In the genomic region with DNA sequence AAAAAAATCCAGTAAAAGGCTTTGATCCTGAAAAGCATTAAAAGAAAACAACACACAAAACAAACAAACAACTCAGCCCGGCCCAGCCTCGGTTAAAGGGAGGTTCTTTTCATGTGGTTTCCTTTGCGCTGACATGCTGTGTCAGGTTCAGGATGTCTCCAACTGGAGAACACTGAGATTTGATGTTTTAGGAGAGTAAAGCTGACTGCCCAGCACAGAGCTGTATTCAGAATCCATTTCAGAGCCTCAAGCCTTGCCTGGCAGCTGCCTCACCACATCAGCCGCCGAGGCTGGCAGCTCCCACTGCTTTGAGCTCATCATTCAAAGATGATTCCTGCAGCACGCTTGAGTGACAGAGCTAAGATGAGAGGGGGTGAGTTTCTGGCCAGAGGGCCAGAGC, we compare ENCODE assay signal across 17 cellular contexts.
DNase-seq lines count a peak whose midpoint lies in the region; ATAC-seq, FAIRE-seq and TF ChIP-seq lines count a peak whose summit lies in the region.
"Had no signal": no experiment of that assay in that cellular context is flagged by ENCODE, and none has a peak within 500 bp of the region (broad histone marks: within the 10 kb centered on the region; RNA-seq: fewer than 3 reads in every experiment).

No MANE protein-coding gene starts in this region.

- H4K5ac ChIP-seq in H1 (ENCODE audit: insufficient read length, low read depth, low read length) = no peak overlapping the region

- peak overlapping the region; percentile 21; the same call in 1 of the 2 replicates for H2BK20ac ChIP-seq in H1 (ENCODE audit: low read length)

- peak overlapping the region; percentile 97 for H3K27ac Mint-ChIP-seq in nephron progenitor cell
- H3K27ac Mint-ChIP-seq in stimulated activated effector memory CD8-positive, alpha-beta T cell treated with anti-CD3 and anti-CD28 coated beads, Interleukin-12 subunit alpha, Interleukin-12 subunit beta, amount 100 ng/mL, for 72 hours = no peak overlapping the region
- H3K27ac Mint-ChIP-seq: activated naive CD4-positive, alpha-beta T cell treated with anti-CD3 and anti-CD28 coated beads, Interleukin-2, amount 10 ng/mL, durations not matched to agents 7 days and 5 days; stimulated activated memory B cell treated with anti-CD40 and anti-IgM and Interleukin-4, amounts not matched to agents 10 μg/mL and 1 μg/mL and 100 μg/mL, for 72 hours had no signal

- no peak overlapping the region for H2BK12ac ChIP-seq in H1 (ENCODE audit: low read depth, low read length)

- no peaks in the 10 kb centered on the region for H4K20me1 ChIP-seq in H1 (replicated peaks in 1 of 2; ENCODE audit: control insufficient read depth in 1 of 2, insufficient read depth in 2 of 2, low read length in 2 of 2)

- no peak for TF ChIP-seq RAD21 in H1 (IDR thresholded peaks at IDR 0.05 in 1 of 2, conservative IDR thresholded peaks at IDR 0.05 in 1 of 2; ENCODE audit: low read depth in 2 of 2, low read length in 2 of 2)

- H4K8ac ChIP-seq in H1 (ENCODE audit: extremely low read depth, insufficient read depth, low read length) = peak overlapping the region; percentile 15; the same call in 1 of the 2 replicates

- H3K27me3 Mint-ChIP-seq in nephron progenitor cell (ENCODE audit: low read depth, poor library complexity) = peaks cover 5% of the 10 kb centered on the region
- H3K27me3 Mint-ChIP-seq: activated naive CD4-positive, alpha-beta T cell treated with anti-CD3 and anti-CD28 coated beads, Interleukin-2, amount 10 ng/mL, durations not matched to agents 7 days and 5 days; stimulated activated memory B cell treated with anti-CD40 and anti-IgM and Interleukin-4, amounts not matched to agents 10 μg/mL and 1 μg/mL and 100 μg/mL, for 72 hours had no signal

- no peaks in the 10 kb centered on the region for H3K9me3 ChIP-seq in H1 (ENCODE audit: insufficient read depth in 2 of 2, low read depth in 1 of 2, low read length in 1 of 2)
- H3K9me3 ChIP-seq: mucosa of descending colon had no signal

- no peak for TF ChIP-seq EP300 in H1 (IDR thresholded peaks at IDR 0.05; ENCODE audit: borderline replicate concordance in 1 of 2, low read depth in 2 of 2, low read length in 2 of 2)

- CTCF ChIA-PET in H1 (lab: Charles Lee; ENCODE audit: partially characterized antibody) = interaction anchor here (0.6 to 1.5 kb wide), 4 partner anchors 9 to 399 kb away, joined by 3 to 5 read pairs (median 4); no protein-coding TSS in a partner anchor

- FAIRE-seq in H1 (lab: Jason Lieb, UNC) = no peak

- H3K56ac ChIP-seq in H1 (replicated peaks; ENCODE audit: insufficient read length, low read depth, low read length) = no peak overlapping the region

- no peak for TF ChIP-seq POLR2A in H1 (IDR thresholded peaks at IDR 0.05; ENCODE audit: control extremely low read depth in 1 of 2, low read depth in 2 of 2, low read length in 2 of 2)

- ATAC-seq in stimulated activated effector memory CD8-positive, alpha-beta T cell treated with anti-CD3 and anti-CD28 coated beads, Interleukin-12 subunit alpha, Interleukin-12 subunit beta, amount 100 ng/mL, for 72 hours = peak; percentile 17
- ATAC-seq in HG03095 (IDR thresholded peaks at IDR 0.05; ENCODE audit: unreplicated experiment) = no peak
- ATAC-seq: activated T-cell treated with anti-CD3 and anti-CD28 coated beads, Interleukin-2, amount 50 U/mL, for 4 hours; left lobe of liver; mucosa of descending colon; stimulated activated memory B cell treated with anti-CD40 and anti-IgM and Interleukin-4, amounts not matched to agents 10 μg/mL and 1 μg/mL and 100 μg/mL, for 72 hours had no signal

- peak; percentile 40 for DNase-seq in LoVo (ENCODE audit: low spot score)
- no peak for DNase-seq in H1 (ENCODE audit: low read depth in 1 of 2, low spot score in 2 of 2)
- DNase-seq in nephron progenitor cell = peak; percentile 10
- DNase-seq in stimulated activated effector memory CD8-positive, alpha-beta T cell treated with anti-CD3 and anti-CD28 coated beads, Interleukin-12 subunit alpha, Interleukin-12 subunit beta, amount 100 ng/mL, for 72 hours (ENCODE audit: low spot score in 2 of 2) = no peak
- DNase-seq in 8988T = no peak
- DNase-seq in kidney tubule cell (ENCODE audit: low spot score) = no peak
- DNase-seq: activated CD4-positive, CD25-positive, alpha-beta regulatory T cell treated with anti-CD3 and anti-CD28 coated beads, Interleukin-2, amount 50 U/mL, for 72 hours; activated naive CD4-positive, alpha-beta T cell treated with anti-CD3 and anti-CD28 coated beads, Interleukin-2, amount 10 ng/mL, durations not matched to agents 7 days and 5 days; activated T-cell treated with anti-CD3 and anti-CD28 coated beads, Interleukin-2, amount 50 U/mL, for 4 hours; aorta; HCEC 1CT; mucosa of descending colon; NCI-H1105 treated with DMSO at 0.1 percent for 48 hours; NCI-H526 treated with DMSO at 0.1 percent for 48 hours had no signal

- no peaks in the 10 kb centered on the region for H3K27me3 ChIP-seq in H1 (replicated peaks in 1 of 4; ENCODE audit: control insufficient read depth in 3 of 4, extremely low read depth in 1 of 4, insufficient read depth in 3 of 4, low read length in 3 of 4)

- H3K14ac ChIP-seq in H1 (ENCODE audit: insufficient read length) = no peak overlapping the region

- H3K4me1 Mint-ChIP-seq in nephron progenitor cell = peaks cover 62% of the 10 kb centered on the region
- H3K4me1 Mint-ChIP-seq in stimulated activated effector memory CD8-positive, alpha-beta T cell treated with anti-CD3 and anti-CD28 coated beads, Interleukin-12 subunit alpha, Interleukin-12 subunit beta, amount 100 ng/mL, for 72 hours = no peaks in the 10 kb centered on the region
- H3K4me1 Mint-ChIP-seq: activated naive CD4-positive, alpha-beta T cell treated with anti-CD3 and anti-CD28 coated beads, Interleukin-2, amount 10 ng/mL, durations not matched to agents 7 days and 5 days; stimulated activated memory B cell treated with anti-CD40 and anti-IgM and Interleukin-4, amounts not matched to agents 10 μg/mL and 1 μg/mL and 100 μg/mL, for 72 hours had no signal

- no peak overlapping the region for H3K4me3 ChIP-seq in H1 (ENCODE audit: extremely low read depth in 1 of 4, insufficient read depth in 2 of 4, low read depth in 3 of 4, low read length in 4 of 4)
- H3K4me3 ChIP-seq: mucosa of descending colon had no signal

- H3K4me1 ChIP-seq in H1 (replicated peaks in 1 of 4; ENCODE audit: control insufficient read depth in 3 of 4, insufficient read depth in 4 of 4, low read length in 3 of 4) = peaks cover 0 to 7% (median under 1%) of the 10 kb centered on the region in 4 experiments; a peak in 2 of 7 replicates

- 98% methylated on average over 6 of the region's 6 CpGs; no CpG with 5 or more reads in 1 of the 2 experiments for WGBS in H1 (ENCODE audit: extremely low coverage in 1 of 2, insufficient coverage in 1 of 2, insufficient read length in 1 of 2, insufficient replicate concordance in 2 of 2, low coverage in 1 of 2, low lambda C conversion rate in 2 of 2, missing lambda C conversion rate in 1 of 2), 2 experiments

- no peak overlapping the region for H2BK120ac ChIP-seq in H1 (replicated peaks; ENCODE audit: low read depth, low read length)

- POLR2A ChIA-PET in H1 (lab: Charles Lee; ENCODE audit: partially characterized antibody) = no interaction called here

- H2BK5ac ChIP-seq in H1 (ENCODE audit: low read depth, low read length) = no peak overlapping the region

- H4K91ac ChIP-seq in H1 (replicated peaks; ENCODE audit: insufficient read length, low read length) = no peak overlapping the region

- no peak overlapping the region for H3K4me2 ChIP-seq in H1 (ENCODE audit: insufficient read depth in 1 of 2, low read depth in 2 of 2, low read length in 2 of 2)

- no peaks in the 10 kb centered on the region for H3K36me3 Mint-ChIP-seq in nephron progenitor cell (ENCODE audit: low read depth)
- no peaks in the 10 kb centered on the region for H3K36me3 Mint-ChIP-seq in stimulated activated effector memory CD8-positive, alpha-beta T cell treated with anti-CD3 and anti-CD28 coated beads, Interleukin-12 subunit alpha, Interleukin-12 subunit beta, amount 100 ng/mL, for 72 hours
- H3K36me3 Mint-ChIP-seq: activated naive CD4-positive, alpha-beta T cell treated with anti-CD3 and anti-CD28 coated beads, Interleukin-2, amount 10 ng/mL, durations not matched to agents 7 days and 5 days; stimulated activated memory B cell treated with anti-CD40 and anti-IgM and Interleukin-4, amounts not matched to agents 10 μg/mL and 1 μg/mL and 100 μg/mL, for 72 hours had no signal

- no peak overlapping the region for H3K23ac ChIP-seq in H1 (ENCODE audit: insufficient read length)

- H3K9ac ChIP-seq in H1 (replicated peaks in 1 of 4; ENCODE audit: extremely low read depth in 1 of 4, low read depth in 3 of 4, low read length in 3 of 4) = no peak overlapping the region

- H2AFZ ChIP-seq in H1 (ENCODE audit: low read length) = no peak overlapping the region

- H3K27ac ChIP-seq in H1 (ENCODE audit: low read depth, low read length) = no peak overlapping the region

- no peaks in the 10 kb centered on the region for H3K79me2 ChIP-seq in H1 (ENCODE audit: control insufficient read depth in 1 of 2, insufficient read depth in 2 of 2, low read length in 2 of 2)

- H3K79me1 ChIP-seq in H1 (ENCODE audit: low read depth, low read length) = no peaks in the 10 kb centered on the region

- H3K4me3 Mint-ChIP-seq in nephron progenitor cell = peak overlapping the region; percentile 43
- no peak overlapping the region for H3K4me3 Mint-ChIP-seq in stimulated activated effector memory CD8-positive, alpha-beta T cell treated with anti-CD3 and anti-CD28 coated beads, Interleukin-12 subunit alpha, Interleukin-12 subunit beta, amount 100 ng/mL, for 72 hours
- H3K4me3 Mint-ChIP-seq: activated naive CD4-positive, alpha-beta T cell treated with anti-CD3 and anti-CD28 coated beads, Interleukin-2, amount 10 ng/mL, durations not matched to agents 7 days and 5 days; activated T-cell treated with anti-CD3 and anti-CD28 coated beads, Interleukin-2, amount 50 U/mL, for 4 hours; stimulated activated memory B cell treated with anti-CD40 and anti-IgM and Interleukin-4, amounts not matched to agents 10 μg/mL and 1 μg/mL and 100 μg/mL, for 72 hours had no signal

- no peak overlapping the region; the same call in 1 of the 2 replicates for H2AK5ac ChIP-seq in H1 (ENCODE audit: low read depth, low read length)

- no peaks in the 10 kb centered on the region for H3K36me3 ChIP-seq in H1 (ENCODE audit: control insufficient read depth in 2 of 4, insufficient read depth in 4 of 4, low read length in 3 of 4)

- no peak overlapping the region for H2BK15ac ChIP-seq in H1 (ENCODE audit: low read length)

- TF ChIP-seq CTCF in H1 (IDR thresholded peaks at IDR 0.05; ENCODE audit: control extremely low read depth in 1 of 3, insufficient read depth in 1 of 3, low read depth in 1 of 3, low read length in 3 of 3) (no peak), nephron progenitor cell (IDR thresholded peaks at IDR 0.05) (no peak)

- H3K18ac ChIP-seq in H1 (ENCODE audit: extremely low read depth, low read length) = no peak overlapping the region

- H3K23me2 ChIP-seq in H1 (ENCODE audit: low read depth, low read length) = no peaks in the 10 kb centered on the region

- peaks cover 8% of the 10 kb centered on the region for H3K9me3 Mint-ChIP-seq in nephron progenitor cell
- no peaks in the 10 kb centered on the region for H3K9me3 Mint-ChIP-seq in stimulated activated effector memory CD8-positive, alpha-beta T cell treated with anti-CD3 and anti-CD28 coated beads, Interleukin-12 subunit alpha, Interleukin-12 subunit beta, amount 100 ng/mL, for 72 hours
- H3K9me3 Mint-ChIP-seq: activated naive CD4-positive, alpha-beta T cell treated with anti-CD3 and anti-CD28 coated beads, Interleukin-2, amount 10 ng/mL, durations not matched to agents 7 days and 5 days; activated T-cell treated with anti-CD3 and anti-CD28 coated beads, Interleukin-2, amount 50 U/mL, for 4 hours had no signal

- no peak overlapping the region for H3K4ac ChIP-seq in H1 (replicated peaks; ENCODE audit: insufficient read length, low read depth, low read length)

Comparison
In these comparisons a context has a peak if more than half of its experiments do, and no peak if none do; other contexts are left out.
1. DNase-seq: peak in LoVo (single experiment) and nephron progenitor cell (single experiment); none in H1 (0 of 2), stimulated activated effector memory CD8-positive, alpha-beta T cell treated with anti-CD3 and anti-CD28 coated beads, Interleukin-12 subunit alpha, Interleukin-12 subunit beta, amount 100 ng/mL, for 72 hours (0 of 2), 8988T (single experiment) and kidney tubule cell (single experiment).